Comparison of ENCODE assay signal across 11 cellular contexts in genomic region chr13:32987462-32987861, GRCh38. TPM values are rescaled to one million over a fixed set of nuclear protein-coding genes. Genes with fewer than 3 reads are reported as not detected.
"Had no signal": no experiment of that assay in that cellular context is flagged by ENCODE, and none has a peak within 500 bp of the region (broad histone marks: within the 10 kb centered on the region; RNA-seq: fewer than 3 reads in every experiment).

No MANE protein-coding gene starts in this region.

- ATAC-seq: HCT116 had no signal

- H3K9me3 ChIP-seq: HAP-1 had no signal

- H3K27ac Mint-ChIP-seq: H9, HFFc6 had no signal

- H3K4me3 ChIP-seq: GM23248, HAP-1 had no signal

- H3K9me3 Mint-ChIP-seq: HFFc6 had no signal

- H3K27ac ChIP-seq: GM23248 had no signal

- FAIRE-seq: H1, H54 had no signal

- H3K9ac ChIP-seq: GM23248 had no signal

- DNase-seq: GM23248, GOT3, H7, H9, HCEC 1CT, HFFc6 had no signal

- H3K4me3 Mint-ChIP-seq: H9, HFFc6 had no signal

- H3K36me3 ChIP-seq: HAP-1 had no signal

- H3K4me1 ChIP-seq: HAP-1 had no signal

- H2AFZ ChIP-seq: GM23248 had no signal

- H3K4me1 Mint-ChIP-seq: H9 had no signal

RNA-seq across cellular contexts. Expression of gene KL, which starts 28.8 kb away (rescaled TPM):
- total RNA-seq: H1, H4, H7, H9 had no signal
- polyA plus RNA-seq: GM23248 had no signal
